8 cellular contexts compared by ENCODE assay signal in the genomic region with DNA sequence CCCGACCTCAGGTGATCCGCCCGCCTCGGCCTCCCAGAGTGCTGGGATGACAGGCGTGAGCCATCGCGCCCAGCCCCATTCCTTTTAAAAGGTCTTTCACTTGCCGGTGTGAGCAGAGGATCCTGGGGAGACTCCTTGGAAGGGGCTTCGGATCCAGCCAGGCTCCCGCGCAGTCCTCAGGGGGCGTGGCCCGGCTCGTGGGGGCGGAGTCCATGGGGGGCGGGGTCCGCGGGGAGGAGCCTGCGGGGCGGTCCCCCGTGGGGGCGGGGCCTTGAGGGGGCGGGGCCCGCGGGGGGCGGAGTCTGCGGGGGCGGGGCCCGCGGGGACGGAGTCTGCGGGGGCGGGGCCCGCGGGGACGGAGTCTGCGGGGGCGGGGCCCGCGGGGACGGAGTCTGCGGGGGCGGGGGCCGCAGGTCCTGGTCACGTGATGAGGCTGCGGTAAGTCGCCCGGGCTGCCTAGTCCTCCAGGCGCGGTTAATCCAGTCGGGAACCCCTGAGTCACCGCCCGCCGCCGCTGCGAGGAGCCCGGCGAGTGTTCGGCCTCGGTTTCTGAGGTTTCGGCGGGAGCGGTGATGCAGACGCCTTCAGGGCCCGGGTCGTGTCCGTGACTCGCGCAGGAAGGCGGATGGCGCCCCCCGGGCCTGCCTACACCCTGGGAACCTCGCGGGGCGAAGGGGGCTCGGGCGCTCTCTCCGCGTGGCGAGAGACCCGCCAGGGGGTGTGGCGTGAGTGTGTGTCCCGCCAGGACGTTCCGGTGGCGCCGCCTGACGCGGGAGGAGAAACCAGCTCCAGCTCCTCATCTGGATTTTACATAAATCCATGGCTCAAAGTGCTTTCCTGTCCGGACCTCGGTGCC.
DNase-seq lines count a peak whose midpoint lies in the region; ATAC-seq lines count a peak whose summit lies in the region.

No MANE protein-coding gene starts in this region.

- DNase-seq in DMS53 (lab: John Stamatoyannopoulos, UW) (peak; percentile 19), DMS53 treated with DMSO at 0.1 percent for 48 hours (lab: John Stamatoyannopoulos, UW; ENCODE audit: unreplicated experiment) (no peak), T-helper 9 cell (peak; percentile 65), cerebellar cortex (ENCODE audit: low spot score) (peak; percentile 65), islet precursor cell (peak; percentile 93)
- peak; percentile 37 for DNase-seq in stimulated activated CD4-positive, alpha-beta T cell treated with anti-CD3 and anti-CD28 coated beads, Interleukin-2, amount 100 ng/mL, for 4 hours (ENCODE audit: low read depth)

- ATAC-seq in GM21619 (IDR thresholded peaks at IDR 0.05; ENCODE audit: unreplicated experiment) = no peak
- ATAC-seq in HG03571 (IDR thresholded peaks at IDR 0.05; ENCODE audit: unreplicated experiment) = no peak
